In the genomic region with DNA sequence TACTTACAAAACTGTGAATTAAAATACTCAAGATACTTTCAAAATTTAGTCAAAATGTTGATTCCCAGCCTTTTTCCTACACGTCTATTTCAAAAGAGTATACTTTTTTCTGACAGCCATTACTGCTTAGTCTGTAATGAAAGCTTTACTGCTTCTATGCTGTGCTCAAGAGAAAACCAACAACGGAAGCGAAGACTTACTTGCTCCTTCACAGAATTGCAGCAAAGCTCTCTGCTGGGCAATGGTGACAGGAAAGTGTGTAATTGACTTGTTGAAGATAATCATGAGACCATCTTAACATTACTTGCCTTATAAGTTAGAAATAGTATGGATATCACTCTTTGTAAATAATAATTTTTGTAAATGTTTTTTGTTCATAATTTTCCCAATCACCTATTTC, we compare ENCODE assay signal across 1 cellular context.
TF ChIP-seq lines count a peak whose summit lies in the region.

No MANE protein-coding gene starts in this region.

TF ChIP-seq in GM12878, 131 proteins besides CTCF, POLR2A, EP300 and RAD21:
- TF ChIP-seq HCFC1 (IDR thresholded peaks at IDR 0.05; ENCODE audit: low read length) (no peak), SMAD1 (IDR thresholded peaks at IDR 0.05; ENCODE audit: low read depth, partially characterized antibody) (no peak), REST (IDR thresholded peaks at IDR 0.05; ENCODE audit: low read depth, low read length) (no peak), FOS (IDR thresholded peaks at IDR 0.05; ENCODE audit: borderline replicate concordance, extremely low read depth, insufficient read length) (no peak)
TF ChIP-seq in GM12878: peak in this region for 0.
